8 cellular contexts compared by ENCODE assay signal in genomic region chr19:38929929-38930775, GRCh38. TPM values are rescaled to one million over a fixed set of nuclear protein-coding genes. Genes with fewer than 3 reads are reported as not detected.
DNase-seq lines count a peak whose midpoint lies in the region; ATAC-seq, FAIRE-seq and TF ChIP-seq lines count a peak whose summit lies in the region.

TSS of gene SARS2 (minus strand) at chr19:38930763. CDS start at chr19:38930736, 27 bp downstream.

- peak; percentile 76 for ATAC-seq in HG03439 (IDR thresholded peaks at IDR 0.05; ENCODE audit: unreplicated experiment)

- no peak for FAIRE-seq in kidney (lab: Jason Lieb, UNC)

- peaks cover 7 to 8% of the 10 kb centered on the region in 2 donors for H3K36me3 ChIP-seq in kidney (ENCODE audit: control insufficient read depth in 1 of 2, insufficient read depth in 2 of 2, low read length in 2 of 2)

- intact Hi-C loops in kidney (cut with DNase I): no loop called here

- H3K4me3 ChIP-seq in kidney (ENCODE audit: low read length in 2 of 2): peak within 1 kb of the TSS; percentile 78 to 97

- TF ChIP-seq CTCF in kidney (IDR thresholded peaks at IDR 0.05; ENCODE audit: borderline replicate concordance, extremely low read depth, insufficient read depth): peak; percentile 93

- H3K9ac ChIP-seq in kidney (ENCODE audit: low read length in 2 of 2): peak within 1 kb of the TSS; percentile 71 to 99

- H3K27ac ChIP-seq in kidney (ENCODE audit: low read depth in 2 of 2, low read length in 2 of 2): peak within 1 kb of the TSS; percentile 82 to 91

- peak; percentile 95 for DNase-seq in Ammon's horn (ENCODE audit: low spot score)
- DNase-seq in GM19238 (ENCODE audit: insufficient read length, low spot score): peak; percentile 92
- peak; percentile 85 for DNase-seq in NCI-H460 (ENCODE audit: extremely low read depth, low read depth)
- DNase-seq in activated CD4-positive, alpha-beta T cell treated with anti-CD3 and anti-CD28 coated beads for 1 hour: peak; percentile 92
- DNase-seq in cerebellum (ENCODE audit: low spot score): peak; percentile 96
- DNase-seq in kidney: peak; percentile 97
- DNase-seq in stimulated activated CD4-positive, alpha-beta T cell treated with anti-CD3 and anti-CD28 coated beads, Interleukin-15, amount 100 ng/mL, for 1 hour (ENCODE audit: low read depth in 1 of 2, low spot score in 1 of 2): peak; percentile 87

- H3K4me1 ChIP-seq in kidney (ENCODE audit: control insufficient read depth in 1 of 2, insufficient read depth in 1 of 2, low read depth in 1 of 2, low read length in 2 of 2): peaks cover 0 to 15% of the 10 kb centered on the region in 2 donors

- H3K9me3 ChIP-seq in kidney (ENCODE audit: control insufficient read depth in 1 of 2, low read length in 2 of 2): no peaks in the 10 kb centered on the region

RNA-seq across cellular contexts. Expression of gene SARS2, which starts in this region (rescaled TPM):
- 21.7 and 24.0 TPM in 2 replicates for total RNA-seq in NCI-H460 (2014; rRNA removed; shearing (Covaris generic))
- 121 and 122 TPM in 2 replicates for polyA plus RNA-seq in NCI-H460 (2014; cell fraction: nucleus; rRNA removed)
- 12.2 TPM for total RNA-seq in cerebellum
- 30.6 TPM for total RNA-seq in kidney
- polyA plus RNA-seq in kidney (ENCODE audit: insufficient read depth, low read depth, low replicate concordance): 34.8 TPM

Comparison
In these comparisons a context has a peak if more than half of its experiments do, and no peak if none do; other contexts are left out.
1. Peak in every context shown above with its lines: DNase-seq, ATAC-seq, H3K4me3 ChIP-seq and H3K27ac ChIP-seq.